Comparison of ENCODE assay signal across 8 cellular contexts in the genomic region with DNA sequence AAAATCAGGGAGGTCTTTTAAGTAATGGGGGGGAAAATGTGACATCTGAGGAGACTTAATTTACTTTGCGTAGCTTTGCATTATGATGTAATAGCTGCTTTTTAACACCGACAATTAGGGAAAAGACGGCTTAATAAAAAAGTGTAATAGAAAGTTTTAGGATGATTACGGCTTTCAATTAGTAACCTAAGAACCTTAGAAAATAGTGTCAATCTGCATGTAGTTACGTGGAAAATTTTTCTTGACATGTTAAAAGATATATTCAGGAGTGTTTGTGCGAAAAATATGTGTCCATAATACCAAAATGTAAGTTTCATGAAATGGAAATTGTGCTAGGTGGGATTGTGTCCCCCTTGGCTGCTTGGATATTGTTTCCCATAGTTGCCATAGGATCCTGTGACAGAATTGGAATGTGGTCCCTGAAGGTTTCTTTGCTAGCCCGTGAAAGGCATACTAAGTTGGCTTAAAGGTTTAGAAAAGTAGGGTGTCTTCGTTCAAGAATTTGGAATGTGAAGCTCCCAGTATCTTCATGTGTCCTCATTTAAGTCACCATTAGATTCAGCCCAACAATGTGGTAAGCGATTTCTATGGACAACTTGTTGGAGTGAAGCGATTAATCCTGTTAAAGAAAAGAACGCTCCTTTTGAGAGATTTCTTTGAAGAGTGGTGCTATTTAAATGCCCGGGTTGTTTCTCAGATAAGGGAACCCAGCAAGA. TPM values are rescaled to one million over a fixed set of nuclear protein-coding genes. Genes with fewer than 3 reads are reported as not detected.
A peak's percentile ranks its signal among the peaks of the same experiment; 100 is the strongest.
DNase-seq lines count a peak whose midpoint lies in the region; ATAC-seq and TF ChIP-seq lines count a peak whose summit lies in the region.

No MANE protein-coding gene starts in this region.

- H3K4me2 ChIP-seq in OCI-LY7 (ENCODE audit: low read length) = peak overlapping the region; percentile 88

- CTCF ChIA-PET in Caco-2 (lab: Charles Lee) = no interaction called here
- CTCF ChIA-PET in OCI-LY7 (lab: Charles Lee; ENCODE audit: unreplicated experiment) = no interaction called here

- DNase-seq in Caco-2 = no peak
- no peak for DNase-seq in OCI-LY7 (ENCODE audit: low spot score)
- DNase-seq in epithelial cell of prostate (ENCODE audit: low read depth, low spot score) = no peak
- no peak for DNase-seq in NCI-H748 (lab: John Stamatoyannopoulos, UW; ENCODE audit: unreplicated experiment)
- no peak for DNase-seq in sciatic nerve (ENCODE audit: low spot score)
- DNase-seq in NCI-H526 treated with DMSO at 0.1 percent for 48 hours (lab: John Stamatoyannopoulos, UW) = no peak

- H3K4me3 Mint-ChIP-seq in Caco-2 (ENCODE audit: unreplicated experiment) = peak overlapping the region; percentile 82

- no peaks in the 10 kb centered on the region for H3K9me3 Mint-ChIP-seq in Caco-2 (ENCODE audit: unreplicated experiment)

- ATAC-seq in sciatic nerve = no peak
- no peak for ATAC-seq in HG02973 (IDR thresholded peaks at IDR 0.05; ENCODE audit: unreplicated experiment)

- H3K4me1 ChIP-seq in Caco-2 (peaks cover 14% of the 10 kb centered on the region), OCI-LY7 (ENCODE audit: insufficient read depth, low read length, poor library complexity, severe bottlenecking) (peaks cover 39% of the 10 kb centered on the region), neuron (ENCODE audit: insufficient read depth, low read length) (peaks cover 37% of the 10 kb centered on the region)

- H3K27me3 Mint-ChIP-seq in Caco-2 (ENCODE audit: insufficient read depth, unreplicated experiment) = no peaks in the 10 kb centered on the region

- peaks cover 27% of the 10 kb centered on the region for H3K79me2 ChIP-seq in OCI-LY7 (ENCODE audit: insufficient read depth, low read depth, low read length)

- H3K36me3 ChIP-seq in Caco-2 (ENCODE audit: control insufficient read depth, insufficient read depth, low read length) = peaks cover under 1% of the 10 kb centered on the region; the same call in 1 of the 2 replicates
- H3K36me3 ChIP-seq in OCI-LY7 (ENCODE audit: insufficient read depth, low read length) = peaks cover 13% of the 10 kb centered on the region
- peaks cover 73% of the 10 kb centered on the region for H3K36me3 ChIP-seq in neuron (ENCODE audit: insufficient read depth, low read length)

- H3K27me3 ChIP-seq in Caco-2 (replicated peaks; ENCODE audit: control insufficient read depth, insufficient read depth, low read length) (no peaks in the 10 kb centered on the region), neuron (ENCODE audit: insufficient read depth, low read length) (no peaks in the 10 kb centered on the region)

- H3K9me3 ChIP-seq in Caco-2 (no peaks in the 10 kb centered on the region), OCI-LY7 (ENCODE audit: low read length) (no peaks in the 10 kb centered on the region), neuron (ENCODE audit: low read length) (no peaks in the 10 kb centered on the region)

- BruUV-seq in Caco-2 (replicated peaks; lab: Mats Ljungman, UMichigan) (no TSS peak), OCI-LY7 (replicated peaks; lab: Mats Ljungman, UMichigan) (no TSS peak)

- H2AFZ ChIP-seq in OCI-LY7 (ENCODE audit: low read length) = no peak overlapping the region
- H2AFZ ChIP-seq in neuron (ENCODE audit: low read depth, low read length) = no peak overlapping the region

- H3K27ac ChIP-seq in OCI-LY7 (ENCODE audit: low read depth, low read length, poor library complexity, severe bottlenecking) (no peak overlapping the region), epithelial cell of prostate (peak overlapping the region; percentile 82)

- TF ChIP-seq CTCF in Caco-2 (IDR thresholded peaks at IDR 0.05; ENCODE audit: insufficient read depth in 1 of 2, low read depth in 1 of 2, low read length in 1 of 2, severe bottlenecking in 1 of 2, unreplicated experiment in 1 of 2) = no peak
- no peak for TF ChIP-seq CTCF in OCI-LY7 (conservative IDR thresholded peaks at IDR 0.05; ENCODE audit: low read length)

- H3K4me3 ChIP-seq in Caco-2 (ENCODE audit: low read depth, low read length) (peak overlapping the region; percentile 95), OCI-LY7 (ENCODE audit: low read depth, low read length, poor library complexity, severe bottlenecking) (peak overlapping the region; percentile 90), neuron (ENCODE audit: low read length) (peak overlapping the region; percentile 97)

- intact Hi-C loops in Caco-2 (cut with micrococcal nuclease; ENCODE audit: unreplicated experiment) = loop anchor here (2.0 to 10.0 kb wide), 3 partner anchors 71 to 1541 kb away; no protein-coding TSS in a partner anchor
- intact Hi-C loops in OCI-LY7 (cut with micrococcal nuclease; ENCODE audit: unreplicated experiment) = loop anchor here (10.0 kb wide), 1 partner anchor 1591 kb away; the partner anchor contains the start of gene RIOK2
- intact Hi-C loops in sciatic nerve (cut with DNase I) = no loop called here

- H3K27ac Mint-ChIP-seq in Caco-2 (ENCODE audit: unreplicated experiment) = peak overlapping the region; percentile 87

- H3K36me3 Mint-ChIP-seq in Caco-2 (ENCODE audit: insufficient read depth, unreplicated experiment) = peaks cover 23% of the 10 kb centered on the region

- H4K20me1 ChIP-seq in OCI-LY7 (ENCODE audit: insufficient read depth, low read length) = peaks cover 31% of the 10 kb centered on the region

- POLR2A ChIA-PET in Caco-2 (lab: Charles Lee) (interaction anchor here (0.6 kb wide), 2 partner anchors 23 to 139 kb away, joined by 3 to 4 read pairs; no protein-coding TSS in a partner anchor), OCI-LY7 (lab: Charles Lee) (interaction anchor here (1.4 kb wide), 1 partner anchor 10 kb away, joined by 5 read pairs; no protein-coding TSS in a partner anchor)

- H3K9me2 ChIP-seq in OCI-LY7 (ENCODE audit: insufficient read depth, low read length) = no peaks in the 10 kb centered on the region

- peaks cover 9% of the 10 kb centered on the region for H3K4me1 Mint-ChIP-seq in Caco-2 (ENCODE audit: low read depth, unreplicated experiment)

RNA-seq across cellular contexts. Expression of gene RGMB, which starts 1.9 kb away (rescaled TPM):
- total RNA-seq in Caco-2 (2022) (16.4 and 17.8 TPM in 2 replicates), OCI-LY7 (2022) (11.2 and 15.0 TPM in 2 replicates), sciatic nerve (20.2 TPM)
- 9.2 and 9.3 TPM in 2 replicates for total RNA-seq in OCI-LY7 (2014; rRNA removed; shearing (Covaris generic))
